In the genomic region with DNA sequence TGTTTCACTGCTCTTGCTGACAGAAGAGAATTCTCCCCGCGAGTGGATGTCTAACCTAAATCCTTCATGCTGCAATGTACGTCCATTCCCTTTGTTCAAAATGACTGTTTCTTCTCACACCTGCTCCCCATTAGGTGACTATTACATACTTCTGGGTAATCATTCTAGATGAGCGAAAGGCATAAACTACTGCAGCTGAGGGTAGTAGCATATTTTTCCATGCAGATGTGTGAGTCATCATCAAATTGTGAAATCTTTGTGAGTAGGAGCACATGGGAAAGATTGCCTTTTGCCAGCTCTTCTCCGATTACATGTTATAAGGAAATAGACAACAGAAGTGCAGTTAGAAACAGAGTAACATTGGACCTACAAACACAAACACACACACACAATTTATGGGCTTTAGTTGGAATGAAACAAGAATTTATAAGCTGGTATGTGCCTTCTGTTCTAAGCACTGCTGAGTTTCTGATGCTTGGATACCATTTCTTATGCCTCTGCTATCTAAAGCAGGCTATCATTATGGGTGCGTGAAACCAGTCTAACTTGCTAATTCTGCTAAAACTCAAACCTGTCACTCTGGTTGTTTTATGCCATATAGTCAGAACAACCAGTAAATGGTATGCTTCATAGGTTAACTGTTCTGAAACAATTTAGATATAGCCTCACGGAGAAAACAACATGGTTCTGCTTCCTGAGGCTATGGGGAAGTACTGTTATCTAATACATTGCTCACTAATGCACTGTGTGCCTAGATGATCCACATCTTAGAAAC, we compare ENCODE assay signal across 11 cellular contexts.
DNase-seq lines count a peak whose midpoint lies in the region; ATAC-seq, FAIRE-seq and TF ChIP-seq lines count a peak whose summit lies in the region.
"Had no signal": no experiment of that assay in that cellular context is flagged by ENCODE, and none has a peak within 500 bp of the region (broad histone marks: within the 10 kb centered on the region; RNA-seq: fewer than 3 reads in every experiment).

No MANE protein-coding gene starts in this region.

- TF ChIP-seq POLR2A in heart left ventricle (IDR thresholded peaks at IDR 0.05): no peak

- peak overlapping the region in 7 of 12 donors; percentile 0 to 57 (median 41) for H3K27ac ChIP-seq in heart left ventricle
- no peak overlapping the region for H3K27ac ChIP-seq in small intestine (ENCODE audit: low read depth in 1 of 2, low read length in 1 of 2)
- H3K27ac ChIP-seq: upper lobe of right lung had no signal

- DNase-seq in DMS153 (lab: John Stamatoyannopoulos, UW): peak; percentile 47
- no peak for DNase-seq in DMS153 treated with DMSO at 0.1 percent for 48 hours (lab: John Stamatoyannopoulos, UW; ENCODE audit: unreplicated experiment)
- DNase-seq in heart left ventricle: no peak
- DNase-seq in small intestine: peak; percentile 8
- DNase-seq in HUDEP-2 (lab: John Stamatoyannopoulos, UW; ENCODE audit: unreplicated experiment in 76 of 76): no peak
- no peak for DNase-seq in cortex of kidney (lab: John Stamatoyannopoulos, UW)
- DNase-seq: NCI-H1694, upper lobe of right lung had no signal

- H3K9me3 ChIP-seq in heart left ventricle (no peaks in the 10 kb centered on the region), small intestine (ENCODE audit: control insufficient read depth, low read depth) (no peaks in the 10 kb centered on the region)
- H3K9me3 ChIP-seq: upper lobe of right lung had no signal

- H3K27me3 ChIP-seq in heart left ventricle (peaks cover 0 to 4% (median 0%) of the 10 kb centered on the region in 9 donors), small intestine (ENCODE audit: control insufficient read depth in 2 of 2, insufficient read depth in 2 of 2, low read length in 2 of 2) (peaks cover 0 to 2% of the 10 kb centered on the region in 2 donors)
- H3K27me3 ChIP-seq: upper lobe of right lung had no signal

- peak; percentile 56 for FAIRE-seq in TTC549 (lab: Jason Lieb, UNC)
- no peak for FAIRE-seq in small intestine (lab: Jason Lieb, UNC)
- FAIRE-seq: A204.1 had no signal

- H3K4me3 ChIP-seq in heart left ventricle (no peak overlapping the region), small intestine (ENCODE audit: low read depth in 1 of 2, low read length in 2 of 2) (no peak overlapping the region)
- H3K4me3 ChIP-seq: upper lobe of right lung had no signal

- H3K36me3 ChIP-seq in heart left ventricle: no peaks in the 10 kb centered on the region
- H3K36me3 ChIP-seq in small intestine (ENCODE audit: control insufficient read depth in 2 of 2, insufficient read depth in 2 of 2, low read length in 2 of 2): no peaks in the 10 kb centered on the region
- H3K36me3 ChIP-seq: upper lobe of right lung had no signal

- ATAC-seq in heart left ventricle (peak; percentile 19 to 76 (median 72)), GM19455 (IDR thresholded peaks at IDR 0.05; ENCODE audit: unreplicated experiment) (no peak)
- ATAC-seq: upper lobe of right lung had no signal

- intact Hi-C loops in heart left ventricle (cut with DNase I): loop anchor here in 6 of 10 donors (5.0 to 10.0 kb wide), 6 partner anchors 37 to 1825 kb away; no protein-coding TSS in a partner anchor

- no peak for TF ChIP-seq CTCF in heart left ventricle (IDR thresholded peaks at IDR 0.05)

- peaks cover 0 to 7% (median 0%) of the 10 kb centered on the region in 12 donors for H3K4me1 ChIP-seq in heart left ventricle
- H3K4me1 ChIP-seq in small intestine (ENCODE audit: control insufficient read depth in 2 of 2, insufficient read depth in 1 of 2, low read depth in 1 of 2, low read length in 1 of 2): no peaks in the 10 kb centered on the region
- H3K4me1 ChIP-seq: upper lobe of right lung had no signal

- WGBS in heart left ventricle, 4 donors: 75 to 79% (median 76%) methylated on average over 7 of the region's 7 CpGs
- 47 to 58% (median 58%) methylated on average over 7 of the region's 7 CpGs for WGBS in small intestine, 3 donors

Comparison
In these comparisons a context has a peak if more than half of its experiments do, and no peak if none do; other contexts are left out.
1. DNase-seq: peak in DMS153 (single experiment) and small intestine (single experiment); none in DMS153 treated with DMSO at 0.1 percent for 48 hours (single experiment), heart left ventricle (0 of 5), HUDEP-2 (0 of 76) and cortex of kidney (single experiment).
2. H3K27ac ChIP-seq: peak in heart left ventricle (7 of 12); none in small intestine (0 of 2).